Comparison of ENCODE assay signal across 18 cellular contexts in the genomic region with DNA sequence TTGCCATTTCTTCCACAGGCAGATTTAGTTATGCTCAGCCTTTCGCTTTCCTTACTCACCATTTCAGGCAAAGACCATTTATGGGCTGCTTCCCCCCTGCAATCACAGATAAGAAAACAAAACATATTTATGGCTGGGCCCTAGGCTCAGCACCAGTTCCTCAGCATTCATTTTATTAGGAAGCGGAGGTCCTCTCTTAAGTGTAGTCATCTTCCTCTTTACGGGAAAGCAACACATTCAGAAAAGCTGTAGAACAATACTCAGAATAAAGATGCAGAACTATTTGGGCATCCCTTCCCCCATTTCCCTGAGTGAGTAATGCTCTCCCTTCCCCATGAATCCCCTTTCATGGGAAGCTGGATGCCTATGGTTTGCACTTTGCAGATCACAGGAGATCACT. TPM values are rescaled to one million over a fixed set of nuclear protein-coding genes. Genes with fewer than 3 reads are reported as not detected.
A peak's percentile ranks its signal among the peaks of the same experiment; 100 is the strongest.
DNase-seq lines count a peak whose midpoint lies in the region; ATAC-seq, FAIRE-seq and TF ChIP-seq lines count a peak whose summit lies in the region.
"Had no signal": no experiment of that assay in that cellular context is flagged by ENCODE, and none has a peak within 500 bp of the region (broad histone marks: within the 10 kb centered on the region; RNA-seq: fewer than 3 reads in every experiment).

No MANE protein-coding gene starts in this region.

- H3K27me3 ChIP-seq in HUES64 (ENCODE audit: insufficient read depth, low read length): no peaks in the 10 kb centered on the region
- H3K27me3 ChIP-seq in colonic mucosa: no peaks in the 10 kb centered on the region

- intact Hi-C loops in colonic mucosa (cut with DNase I): no loop called here

- H3K9ac ChIP-seq in HUES64 (ENCODE audit: low read depth, low read length) (no peak overlapping the region), colonic mucosa (ENCODE audit: low read depth in 2 of 2, low read length in 2 of 2) (no peak overlapping the region)
- H3K9ac ChIP-seq: SK-N-SH had no signal

- H3K9me3 ChIP-seq in HUES64 (ENCODE audit: insufficient read depth, low read depth, low read length) (no peaks in the 10 kb centered on the region), colonic mucosa (no peaks in the 10 kb centered on the region)
- H3K9me3 ChIP-seq: SK-N-SH had no signal

- ATAC-seq in HG02852 (IDR thresholded peaks at IDR 0.05; ENCODE audit: unreplicated experiment): no peak
- ATAC-seq: HCT116, Panc1, Right ventricle myocardium inferior had no signal

- H3K36me3 ChIP-seq in HUES64 (ENCODE audit: insufficient read depth, low read length): peaks cover 55% of the 10 kb centered on the region
- no peaks in the 10 kb centered on the region for H3K36me3 ChIP-seq in colonic mucosa

- H3K4me1 ChIP-seq in HUES64 (ENCODE audit: insufficient read depth, low read length) (peaks cover 37% of the 10 kb centered on the region), colonic mucosa (peaks cover 5% of the 10 kb centered on the region)

- DNase-seq in colonic mucosa: no peak
- DNase-seq in medulla oblongata (ENCODE audit: extremely low spot score): peak; percentile 17
- no peak for DNase-seq in COR-L47 (lab: John Stamatoyannopoulos, UW)
- no peak for DNase-seq in SK-N-DZ (ENCODE audit: low spot score)
- DNase-seq in frontal cortex (ENCODE audit: low spot score in 2 of 2): no peak
- DNase-seq: EL, KG1, NCI-H1092 treated with DMSO at 0.1 percent for 48 hours, NCI-H1694 treated with DMSO at 0.1 percent for 48 hours, NCI-H446 treated with DMSO at 0.1 percent for 48 hours, NCI-H82, SK-N-SH had no signal

- TF ChIP-seq CTCF in colonic mucosa (IDR thresholded peaks at IDR 0.05): no peak

- 0 out of 2 replicates have a peak overlapping the region, but pooled peaks have one; percentile 43 for H3K27ac ChIP-seq in HUES64 (ENCODE audit: low read depth, low read length)
- H3K27ac ChIP-seq in colonic mucosa: peak overlapping the region; percentile 4

- H3K4me3 ChIP-seq in HUES64 (ENCODE audit: low read length) (no peak overlapping the region), colonic mucosa (no peak overlapping the region)

- 93% methylated on average over 3 of the region's 3 CpGs for WGBS in HUES64

- FAIRE-seq in frontal cortex (lab: Jason Lieb, UNC): no peak

RNA-seq across cellular contexts. Expression of a gene that starts 27.9 kb away (rescaled TPM):
- polyA plus RNA-seq in HUES64 (2013, experiment 1 of 2): 40.7 TPM
- polyA plus RNA-seq in HUES64 (2013, experiment 2 of 2): 34.1 TPM
- total RNA-seq in colonic mucosa: 10 to 100 TPM in 1 of 2 donors, 1 to 10 TPM in 1; 4.7 to 16.6 TPM
- not detected in 2 replicates for polyA plus RNA-seq in SK-N-DZ (2014; cell fraction: cytosol; rRNA removed)
- polyA plus RNA-seq in SK-N-DZ (2014; cell fraction: nucleus; rRNA removed): not detected in 2 replicates
- total RNA-seq in frontal cortex: 9.8 TPM
- total RNA-seq: MCF 10A had no signal
